In genomic region chr15:41286665-41287333, GRCh38 we compare ENCODE assay signal across 1 cellular context.
A peak's percentile ranks its signal among the peaks of the same experiment; 100 is the strongest.
TF ChIP-seq lines count a peak whose summit lies in the region.

No MANE protein-coding gene starts in this region.

TF ChIP-seq in IMR-90, 13 proteins besides CTCF, POLR2A, EP300 and RAD21:
- TF ChIP-seq SMC3 (IDR thresholded peaks at IDR 0.05; ENCODE audit: low read depth, low read length) (no peak), FOS (IDR thresholded peaks at IDR 0.05; ENCODE audit: low read depth, low read length) (peak; percentile 22; the same call in 1 of the 2 replicates), CEBPB (IDR thresholded peaks at IDR 0.05; ENCODE audit: low read depth, low read length) (peak; percentile 97), CHD1 (IDR thresholded peaks at IDR 0.05; ENCODE audit: low read depth, low read length) (no peak)
